ENCODE assay signal across 14 cellular contexts in the genomic region with DNA sequence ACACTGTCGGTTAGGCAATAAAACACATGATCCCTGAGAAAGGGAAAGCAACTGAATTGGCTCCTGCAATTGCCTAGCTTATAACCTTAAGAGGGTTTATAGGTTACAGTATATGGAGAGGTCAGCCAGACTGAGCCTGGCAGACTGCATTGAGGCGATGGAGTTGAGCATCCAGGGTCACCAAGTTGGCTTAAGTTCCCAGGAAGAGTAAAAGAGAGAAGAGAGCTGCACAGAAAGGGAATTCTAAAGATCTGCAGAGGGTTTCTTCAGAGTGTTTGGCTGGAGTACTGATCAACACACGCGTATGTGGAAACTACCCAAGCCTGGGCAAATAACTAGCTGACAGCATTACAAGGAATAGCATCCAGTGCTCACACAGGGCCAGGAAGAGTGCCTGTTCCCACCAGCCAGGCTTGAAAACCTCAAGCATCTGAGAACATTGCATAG. TPM values are rescaled to one million over a fixed set of nuclear protein-coding genes. Genes with fewer than 3 reads are reported as not detected.
DNase-seq lines count a peak whose midpoint lies in the region; ATAC-seq and TF ChIP-seq lines count a peak whose summit lies in the region.
"Had no signal": no experiment of that assay in that cellular context is flagged by ENCODE, and none has a peak within 500 bp of the region (broad histone marks: within the 10 kb centered on the region; RNA-seq: fewer than 3 reads in every experiment).

No MANE protein-coding gene starts in this region.

- no peak for TF ChIP-seq EP300 in transverse colon (IDR thresholded peaks at IDR 0.05; ENCODE audit: low read depth)

- peak overlapping the region; percentile 45 to 48 for H3K27ac ChIP-seq in breast epithelium
- H3K27ac ChIP-seq in heart left ventricle = peak overlapping the region in 8 of 12 donors; percentile 1 to 63 (median 8)
- H3K27ac ChIP-seq in muscle layer of duodenum (ENCODE audit: low read length) = peak overlapping the region; percentile 18
- peak overlapping the region; percentile 73 to 82 (median 78) for H3K27ac ChIP-seq in transverse colon

- peaks cover 0 to 5% of the 10 kb centered on the region in 2 donors for H3K4me1 ChIP-seq in breast epithelium
- H3K4me1 ChIP-seq in heart left ventricle = peaks cover 5 to 51% (median 39%) of the 10 kb centered on the region in 12 donors
- peaks cover 4 to 33% of the 10 kb centered on the region in 2 donors for H3K4me1 ChIP-seq in muscle layer of duodenum (ENCODE audit: control insufficient read depth in 1 of 2, insufficient read depth in 2 of 2, low read length in 2 of 2)
- peaks cover 12 to 46% (median 31%) of the 10 kb centered on the region in 4 donors for H3K4me1 ChIP-seq in transverse colon

- WGBS in heart left ventricle, 4 donors = 43 to 62% (median 54%) methylated on average over 4 of the region's 4 CpGs
- 46 to 50% methylated on average over 4 of the region's 4 CpGs for WGBS in transverse colon (ENCODE audit: low coverage in 1 of 2), 2 donors

- H3K27me3 ChIP-seq in breast epithelium = no peaks in the 10 kb centered on the region
- no peaks in the 10 kb centered on the region for H3K27me3 ChIP-seq in heart left ventricle
- H3K27me3 ChIP-seq in muscle layer of duodenum (ENCODE audit: low read depth, low read length) = no peaks in the 10 kb centered on the region
- no peaks in the 10 kb centered on the region for H3K27me3 ChIP-seq in transverse colon

- intact Hi-C loops in breast epithelium (cut with DNase I; ENCODE audit: low total_unique reads) (no loop called here), heart left ventricle (cut with DNase I) (no loop called here), transverse colon (cut with DNase I; ENCODE audit: low total_unique reads) (no loop called here)

- H3K4me3 ChIP-seq in breast epithelium (no peak overlapping the region), heart left ventricle (no peak overlapping the region), muscle layer of duodenum (ENCODE audit: low read depth in 1 of 2, low read length in 2 of 2) (no peak overlapping the region), transverse colon (peak overlapping the region in 1 of 4 donors; percentile 12)
- H3K4me3 ChIP-seq: lung had no signal

- in situ Hi-C loops in transverse colon (cut with MboI; ENCODE audit: low pct_ligation_motif_present in 1 of 4, low pct_unique_long_range_greater_than_20kb in 1 of 4, low sequenced_read_pairs in 3 of 4) = no loop called here

- ATAC-seq in heart left ventricle (peak; percentile 48 to 84 (median 64)), GM19467 (IDR thresholded peaks at IDR 0.05; ENCODE audit: unreplicated experiment) (no peak)
- ATAC-seq: activated CD4-positive, CD25-positive, alpha-beta regulatory T cell treated with anti-CD3 and anti-CD28 coated beads, Interleukin-2, amount 50 U/mL, for 24 hours; activated CD8-positive, alpha-beta memory T cell treated with anti-CD3 and anti-CD28 coated beads, Interleukin-2, amount 10 ng/mL, durations not matched to agents 7 days and 5 days had no signal

- TF ChIP-seq CTCF in breast epithelium (IDR thresholded peaks at IDR 0.05) = no peak
- no peak for TF ChIP-seq CTCF in heart left ventricle (IDR thresholded peaks at IDR 0.05)
- TF ChIP-seq CTCF in transverse colon (IDR thresholded peaks at IDR 0.05) = no peak

- H3K9me3 ChIP-seq in breast epithelium (no peaks in the 10 kb centered on the region), heart left ventricle (no peaks in the 10 kb centered on the region), muscle layer of duodenum (ENCODE audit: control insufficient read depth in 1 of 2, low read length in 2 of 2) (no peaks in the 10 kb centered on the region), transverse colon (no peaks in the 10 kb centered on the region)

- DNase-seq in breast epithelium (ENCODE audit: low spot score in 2 of 2) (peak in 1 of 2 donors; percentile 24), heart left ventricle (no peak), transverse colon (peak; percentile 20)
- DNase-seq in stimulated activated CD4-positive, alpha-beta T cell treated with anti-CD3 and anti-CD28 coated beads, Interleukin-4, amount 100 ng/mL, for 1 hour = no peak
- DNase-seq in activated effector memory CD4-positive, alpha-beta T cell treated with anti-CD3 and anti-CD28 coated beads, Interleukin-2, amount 50 U/mL, for 16 hours = no peak
- DNase-seq: activated CD8-positive, alpha-beta memory T cell treated with anti-CD3 and anti-CD28 coated beads, Interleukin-2, amount 10 ng/mL, durations not matched to agents 7 days and 5 days; dermis blood vessel endothelial cell; IMR-90; NCI-H2171 treated with DMSO at 0.1 percent for 48 hours; T-helper 2 cell had no signal

- TF ChIP-seq POLR2A in breast epithelium (IDR thresholded peaks at IDR 0.05) (no peak), heart left ventricle (IDR thresholded peaks at IDR 0.05) (no peak), transverse colon (IDR thresholded peaks at IDR 0.05) (no peak)

- H3K36me3 ChIP-seq in breast epithelium (no peaks in the 10 kb centered on the region), heart left ventricle (peaks cover 0 to 27% (median 10%) of the 10 kb centered on the region in 9 donors), muscle layer of duodenum (ENCODE audit: control insufficient read depth in 1 of 2, insufficient read depth in 2 of 2, low read length in 2 of 2) (no peaks in the 10 kb centered on the region), transverse colon (no peaks in the 10 kb centered on the region)

RNA-seq across cellular contexts. Expression of a gene that starts 11.2 kb away (rescaled TPM):
- total RNA-seq in breast epithelium = 10 to 100 TPM; 14.9 to 24.4 (median 18.4) TPM
- 10 to 100 TPM; 17.7 to 44.3 (median 28.3) TPM for total RNA-seq in heart left ventricle
- 10 to 100 TPM; 10.3 to 17.2 TPM for polyA plus RNA-seq in heart left ventricle
- total RNA-seq in transverse colon = 10 to 100 TPM in 2 of 4 donors, 1 to 10 TPM in 1, under 1 TPM in 1; 0.75 to 22.5 (median 12.0) TPM

RNA-seq across cellular contexts. Expression of a gene that starts 11.7 kb away (rescaled TPM):
- 10 to 100 TPM; 55.7 to 68.8 (median 68.2) TPM for total RNA-seq in breast epithelium
- total RNA-seq in heart left ventricle = 100 to 1,000 TPM; 195 to 808 (median 308) TPM
- 100 to 1,000 TPM; 214 to 253 TPM for polyA plus RNA-seq in heart left ventricle
- 100 to 1,000 TPM in 1 of 4 donors, 10 to 100 TPM in 3; 16.1 to 135 (median 70.9) TPM for total RNA-seq in transverse colon

Comparison
In these comparisons a context has a peak if more than half of its experiments do, and no peak if none do; other contexts are left out.
1. H3K27ac ChIP-seq: peak in every context shown above with its lines; median percentile 78 in transverse colon; 46 in breast epithelium; 18 in muscle layer of duodenum; 8 in heart left ventricle.